In the genomic region with DNA sequence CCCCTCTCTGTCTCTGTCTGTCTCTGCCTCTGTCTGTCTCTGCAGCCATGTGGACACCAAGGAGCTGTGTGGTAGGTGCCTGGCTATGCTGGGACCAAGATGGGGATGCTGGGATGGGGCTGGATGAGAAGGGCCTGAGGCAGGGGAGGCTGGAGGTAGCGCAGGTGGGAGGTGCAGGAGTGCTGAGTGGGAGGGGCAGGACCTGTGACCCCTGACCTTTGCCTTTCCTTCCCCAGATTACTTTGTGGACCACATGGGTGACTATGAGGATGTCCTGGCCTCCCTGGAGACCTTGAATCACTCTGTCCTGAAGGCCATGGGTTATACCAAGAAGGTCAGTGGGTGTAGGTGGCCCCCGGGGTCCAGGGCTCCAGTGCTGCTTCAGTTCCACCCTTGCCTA, we compare ENCODE assay signal across 18 cellular contexts. TPM values are rescaled to one million over a fixed set of nuclear protein-coding genes. Genes with fewer than 3 reads are reported as not detected.
DNase-seq lines count a peak whose midpoint lies in the region; ATAC-seq, FAIRE-seq and TF ChIP-seq lines count a peak whose summit lies in the region.
"Had no signal": no experiment of that assay in that cellular context is flagged by ENCODE, and none has a peak within 500 bp of the region (broad histone marks: within the 10 kb centered on the region; RNA-seq: fewer than 3 reads in every experiment).

No MANE protein-coding gene starts in this region.

- POLR2A ChIA-PET in K562 (lab: Yijun Ruan, JAX): interaction anchor here (0.9 kb wide), 1 partner anchor 9 kb away, joined by 3 read pairs; no protein-coding TSS in a partner anchor

- 46% methylated on average over 2 of the region's 2 CpGs for WGBS in K562 (ENCODE audit: insufficient coverage, low coverage, missing lambda C conversion rate)
- WGBS in neuronal stem cell (ENCODE audit: extremely low coverage in 2 of 2, insufficient read length in 2 of 2, insufficient replicate concordance in 1 of 2), 2 donors: no CpG with 5 or more reads among the region's 2 CpGs

- H3K4me3 ChIP-seq in K562 (no peak overlapping the region), neuronal stem cell (ENCODE audit: low read length in 2 of 2) (no peak overlapping the region)

- H3K4me2 ChIP-seq in K562 (ENCODE audit: insufficient read depth, low read length) (no peak overlapping the region), neuronal stem cell (ENCODE audit: insufficient read depth, low read length, poor library complexity, severe bottlenecking) (no peak overlapping the region)

- H3K9me1 ChIP-seq in K562 (ENCODE audit: control insufficient read depth, insufficient read depth, low read length): no peaks in the 10 kb centered on the region

- no peak overlapping the region for H3K14ac ChIP-seq in neuronal stem cell (ENCODE audit: low read length)

- H3K79me2 ChIP-seq in K562 (ENCODE audit: control insufficient read depth, insufficient read depth, low read length): no peaks in the 10 kb centered on the region

- peak overlapping the region; percentile 34 for H4K91ac ChIP-seq in neuronal stem cell (ENCODE audit: low read depth, low read length, poor library complexity)

- no peak for FAIRE-seq in K562 (lab: Jason Lieb, UNC)
- FAIRE-seq: G401.6, GM12892 had no signal

- H3K9me3 ChIP-seq in K562 (replicated peaks; ENCODE audit: control insufficient read depth, insufficient read depth, low read depth, low read length) (peaks cover 4% of the 10 kb centered on the region; the same call in 1 of the 2 replicates), neuronal stem cell (replicated peaks in 1 of 2; ENCODE audit: control insufficient read depth in 2 of 2, insufficient read depth in 1 of 2, low read depth in 1 of 2, low read length in 2 of 2) (peaks cover 15 to 49% of the 10 kb centered on the region in 2 donors)

- H2BK12ac ChIP-seq in neuronal stem cell (ENCODE audit: low read length): peak overlapping the region; percentile 85

- intact Hi-C loops in Right ventricle myocardium superior (cut with DNase I): no loop called here
- intact Hi-C loops in cardiac septum (cut with DNase I): no loop called here
- intact Hi-C loops in K562 (cut with micrococcal nuclease): no loop called here

- H4K20me1 ChIP-seq in K562 (replicated peaks; ENCODE audit: control insufficient read depth, insufficient read depth, low read length): no peaks in the 10 kb centered on the region

- no peak for TF ChIP-seq CTCF in K562 (IDR thresholded peaks at IDR 0.05 in 2 of 3, conservative IDR thresholded peaks at IDR 0.05 in 1 of 3; ENCODE audit: insufficient read depth in 2 of 3, low read depth in 1 of 3, low read length in 3 of 3)

- no peak overlapping the region for H3K4ac ChIP-seq in neuronal stem cell (ENCODE audit: low read length)

- CTCF ChIA-PET in K562 (lab: Yijun Ruan, JAX; ENCODE audit: low intra/inter-chr PET ratio): no interaction called here

- no peak for TF ChIP-seq EP300 in K562 (IDR thresholded peaks at IDR 0.05; ENCODE audit: low read length)

- H2BK15ac ChIP-seq in neuronal stem cell (ENCODE audit: low read length): peak overlapping the region; percentile 27

- H3K18ac ChIP-seq in neuronal stem cell (ENCODE audit: low read length): peak overlapping the region; percentile 71

- in situ Hi-C loops in K562 (cut with MboI): no loop called here

- H3K27me3 ChIP-seq in K562 (ENCODE audit: control insufficient read depth in 2 of 2, insufficient read depth in 2 of 2, low read length in 2 of 2) (peaks cover 27 to 60% of the 10 kb centered on the region in 2 experiments), neuronal stem cell (ENCODE audit: control insufficient read depth in 3 of 3, insufficient read depth in 3 of 3, low read depth in 1 of 3, low read length in 3 of 3) (no peaks in the 10 kb centered on the region)

- DNase-seq in Right ventricle myocardium superior (peak; percentile 13), cardiac septum (ENCODE audit: low spot score) (no peak), K562 (ENCODE audit: extremely low read depth in 1 of 4, low spot score in 3 of 4) (no peak), neuronal stem cell (ENCODE audit: low spot score) (no peak), middle frontal gyrus (ENCODE audit: extremely low spot score, low spot score) (no peak)
- DNase-seq in activated effector memory CD4-positive, alpha-beta T cell treated with Interleukin-2 at 50 U/mL for 16 hours: no peak
- no peak for DNase-seq in activated CD8-positive, alpha-beta memory T cell treated with anti-CD3 and anti-CD28 coated beads, Interleukin-2, amount 50 U/mL, for 4 hours
- DNase-seq: C1 segment of cervical spinal cord; Calu3; CD4-positive, alpha-beta memory T cell; COR-L47; DMS153; DND-41; GOT3; H7 had no signal

- no peak overlapping the region for H2AK5ac ChIP-seq in neuronal stem cell (ENCODE audit: low read depth, low read length)

- no peak overlapping the region for H4K8ac ChIP-seq in neuronal stem cell (ENCODE audit: low read depth, low read length)

- TF ChIP-seq POLR2A in K562 (conservative IDR thresholded peaks at IDR 0.05): no peak

- no peak overlapping the region for H2BK120ac ChIP-seq in neuronal stem cell (ENCODE audit: low read depth, low read length)

- H3K4me1 ChIP-seq in K562 (replicated peaks in 1 of 2; ENCODE audit: control insufficient read depth in 2 of 2, insufficient read depth in 2 of 2, low read length in 2 of 2): no peaks in the 10 kb centered on the region; a peak in 1 of 5 replicates
- H3K4me1 ChIP-seq in neuronal stem cell (ENCODE audit: control insufficient read depth in 2 of 2, insufficient read depth in 1 of 2, low read depth in 1 of 2, low read length in 2 of 2): peaks cover 0 to 3% of the 10 kb centered on the region in 2 donors

- H3K23ac ChIP-seq in neuronal stem cell (ENCODE audit: low read depth, low read length, poor library complexity): peak overlapping the region; percentile 6

- no peak overlapping the region for H2AFZ ChIP-seq in K562 (ENCODE audit: low read depth, low read length)
- H2AFZ ChIP-seq in neuronal stem cell (ENCODE audit: low read length): no peak overlapping the region

- H3K79me1 ChIP-seq in neuronal stem cell (ENCODE audit: low read depth, low read length): no peaks in the 10 kb centered on the region

- H2BK5ac ChIP-seq in neuronal stem cell (ENCODE audit: low read length): peak overlapping the region; percentile 11

- no peak for TF ChIP-seq RAD21 in K562 (CRISPR knock-in tag; conservative IDR thresholded peaks at IDR 0.05 in 1 of 2, IDR thresholded peaks at IDR 0.05 in 1 of 2)

- no peak overlapping the region for H3K27ac ChIP-seq in K562 (ENCODE audit: extremely low read depth, low read depth, low read length)
- H3K27ac ChIP-seq in neuronal stem cell (replicated peaks; ENCODE audit: low read length): no peak overlapping the region

- no peaks in the 10 kb centered on the region for H3K36me3 ChIP-seq in K562 (ENCODE audit: control insufficient read depth, insufficient read depth, low read length)
- H3K36me3 ChIP-seq in neuronal stem cell (replicated peaks in 1 of 2; ENCODE audit: control insufficient read depth in 2 of 2, insufficient read depth in 2 of 2, low read length in 2 of 2): peaks cover 7 to 49% of the 10 kb centered on the region in 2 donors

- H3K9ac ChIP-seq in K562 (ENCODE audit: insufficient read depth in 1 of 2, low read depth in 2 of 2, low read length in 2 of 2): no peak overlapping the region
- H3K9ac ChIP-seq in neuronal stem cell (ENCODE audit: low read depth, low read length, poor library complexity): peak overlapping the region; percentile 51

- no peak for ATAC-seq in Right ventricle myocardium superior (ENCODE audit: poor library complexity)
- no peak; the same call in 2 of the 3 replicates for ATAC-seq in K562
- ATAC-seq: HCT116 had no signal

- BruUV-seq in K562 (replicated peaks; lab: Mats Ljungman, UMichigan): no TSS peak

RNA-seq across cellular contexts. Expression of gene NECAB2, which starts 12.8 kb away (rescaled TPM):
- total RNA-seq in Right ventricle myocardium superior (0.46 TPM), cardiac septum (2.5 TPM), K562 (2014; rRNA removed) (not detected in 2 replicates), K562 (2014; rRNA removed; fragmentation: Illumina TruSeq; extraction: Trizol) (not detected in 2 replicates), K562 (2015; rRNA removed; fragmentation: Illumina TruSeq; extraction: Trizol) (not detected in 2 replicates), K562 (2021) (not detected in 2 replicates)
- 0.51 and 1.2 TPM in 2 replicates for total RNA-seq in K562 (2011; cell fraction: chromatin; rRNA removed; ENCODE audit: low replicate concordance)
- total RNA-seq in K562 (2011; cell fraction: nucleolus; rRNA removed): 0.39 and 0.83 TPM in 2 replicates
- not detected in 2 replicates for total RNA-seq in K562 (2011; cell fraction: nucleoplasm; rRNA removed)
- polyA plus RNA-seq in K562 (2011; rRNA removed) (0.09 and 0.28 TPM in 2 replicates), K562 (2014; fragmentation: Illumina TruSeq; extraction: Trizol) (not detected in 2 replicates), K562 (2014; fragmentation: Nextera tagmentation; extraction: Ambion mirVana) (not detected), K562 (2014; rRNA removed) (0.03 TPM in 1 of 2 replicates, not detected in the other)
- polyA plus RNA-seq in K562 (2011; cell fraction: cytosol; rRNA removed): 0.07 and 0.16 TPM in 2 replicates
- polyA plus RNA-seq in K562 (2011; cell fraction: nucleus; rRNA removed): 0.49 and 1.1 TPM in 2 replicates
- 0.05 and 0.28 TPM in 2 replicates for polyA plus RNA-seq in K562 (2012)
- polyA minus RNA-seq in K562 (2011; rRNA and poly(A)+ RNA removed): not detected in 2 replicates
- polyA minus RNA-seq in K562 (2011; cell fraction: cytosol; rRNA and poly(A)+ RNA removed): not detected in 2 replicates
- 0.22 and 0.27 TPM in 2 replicates for polyA minus RNA-seq in K562 (2011; cell fraction: nucleus; rRNA and poly(A)+ RNA removed)
- polyA plus RNA-seq in neuronal stem cell (2013, experiment 1 of 2): 23.1 TPM
- 20.8 TPM for polyA plus RNA-seq in neuronal stem cell (2013, experiment 2 of 2)
- total RNA-seq: CD4-positive, alpha-beta memory T cell had no signal
- polyA plus RNA-seq: CD4-positive, alpha-beta memory T cell had no signal

RNA-seq across cellular contexts. Expression of gene OSGIN1, which starts 27.8 kb away (rescaled TPM):
- 7.2 TPM for total RNA-seq in Right ventricle myocardium superior
- total RNA-seq in cardiac septum: 12.6 TPM
- total RNA-seq in K562 (2011; cell fraction: chromatin; rRNA removed; ENCODE audit: low replicate concordance): 14.7 and 21.6 TPM in 2 replicates
- 13.6 and 14.8 TPM in 2 replicates for total RNA-seq in K562 (2011; cell fraction: nucleolus; rRNA removed)
- total RNA-seq in K562 (2011; cell fraction: nucleoplasm; rRNA removed): 10.9 and 13.7 TPM in 2 replicates
- 1.9 and 2.2 TPM in 2 replicates for total RNA-seq in K562 (2014; rRNA removed)
- 0.45 and 0.76 TPM in 2 replicates for total RNA-seq in K562 (2014; rRNA removed; fragmentation: Illumina TruSeq; extraction: Trizol)
- 1.6 and 1.8 TPM in 2 replicates for total RNA-seq in K562 (2015; rRNA removed; fragmentation: Illumina TruSeq; extraction: Trizol)
- 3.6 and 4.2 TPM in 2 replicates for total RNA-seq in K562 (2021)
- polyA plus RNA-seq in K562 (2011; rRNA removed): 1.6 and 4.2 TPM in 2 replicates
- polyA plus RNA-seq in K562 (2011; cell fraction: cytosol; rRNA removed): 4.9 and 9.7 TPM in 2 replicates
- 3.1 and 6.8 TPM in 2 replicates for polyA plus RNA-seq in K562 (2011; cell fraction: nucleus; rRNA removed)
- polyA plus RNA-seq in K562 (2012): 4.0 and 5.5 TPM in 2 replicates
- polyA plus RNA-seq in K562 (2014; fragmentation: Illumina TruSeq; extraction: Trizol): 1.7 and 5.8 TPM in 2 replicates
- polyA plus RNA-seq in K562 (2014; fragmentation: Nextera tagmentation; extraction: Ambion mirVana): under 1 TPM; 0.03 to 0.04 TPM
- polyA plus RNA-seq in K562 (2014; rRNA removed): 1.8 and 3.0 TPM in 2 replicates
- 0.91 and 1.2 TPM in 2 replicates for polyA minus RNA-seq in K562 (2011; rRNA and poly(A)+ RNA removed)
- 2.9 and 4.9 TPM in 2 replicates for polyA minus RNA-seq in K562 (2011; cell fraction: cytosol; rRNA and poly(A)+ RNA removed)
- 3.5 and 6.9 TPM in 2 replicates for polyA minus RNA-seq in K562 (2011; cell fraction: nucleus; rRNA and poly(A)+ RNA removed)
- polyA plus RNA-seq in neuronal stem cell (2013, experiment 1 of 2): 0.20 TPM
- polyA plus RNA-seq in neuronal stem cell (2013, experiment 2 of 2): 0.25 TPM
